ENCODE assay signal across 23 cellular contexts in the genomic region with DNA sequence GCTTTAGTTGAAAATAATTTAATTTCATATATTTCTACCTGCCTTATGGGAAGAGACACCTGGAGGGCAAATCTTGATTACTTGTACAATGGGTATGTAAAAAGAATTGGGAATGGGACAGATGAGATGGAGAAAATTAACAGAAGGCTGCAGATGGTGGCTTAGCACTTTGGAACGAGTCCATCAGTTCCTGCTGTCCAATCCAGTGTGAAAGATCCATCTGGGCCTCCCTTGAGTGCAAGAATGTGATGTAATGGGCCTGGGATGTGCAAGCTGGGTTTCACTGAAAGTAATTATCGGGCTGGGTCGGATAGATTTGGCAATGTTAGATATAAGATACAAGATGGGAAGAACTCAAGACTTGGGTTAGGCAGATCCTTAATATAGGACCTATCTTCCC. TPM values are rescaled to one million over a fixed set of nuclear protein-coding genes. Genes with fewer than 3 reads are reported as not detected.
DNase-seq lines count a peak whose midpoint lies in the region; ATAC-seq, FAIRE-seq and TF ChIP-seq lines count a peak whose summit lies in the region.
"Had no signal": no experiment of that assay in that cellular context is flagged by ENCODE, and none has a peak within 500 bp of the region (broad histone marks: within the 10 kb centered on the region; RNA-seq: fewer than 3 reads in every experiment).

No MANE protein-coding gene starts in this region.

- ATAC-seq in HG03196 (IDR thresholded peaks at IDR 0.05; ENCODE audit: unreplicated experiment), result no peak
- ATAC-seq: activated CD4-positive, CD25-positive, alpha-beta regulatory T cell treated with anti-CD3 and anti-CD28 coated beads, Interleukin-2, amount 50 U/mL, for 24 hours; activated CD8-positive, alpha-beta T cell treated with anti-CD3 and anti-CD28 coated beads for 36 hours; stimulated activated memory B cell treated with anti-CD40 and anti-IgM and Interleukin-4, amounts not matched to agents 10 μg/mL and 1 μg/mL and 100 μg/mL, for 72 hours had no signal

- no peak for FAIRE-seq in RCC 7860 (lab: Jason Lieb, UNC)

- H3K9ac ChIP-seq in fibroblast of lung (ENCODE audit: insufficient read depth, low read length), result no peak overlapping the region
- H3K9ac ChIP-seq: BLaER1 treated with 17β-estradiol and CSF1 and Interleukin-3, amounts not matched to agents 10 nM and 100 nM had no signal

- H2AFZ ChIP-seq in fibroblast of lung (ENCODE audit: low read length), result no peak overlapping the region
- H2AFZ ChIP-seq: hepatocyte had no signal

- DNase-seq in DMS 273 (lab: John Stamatoyannopoulos, UW; ENCODE audit: unreplicated experiment) (peak; percentile 94), NCI-H524 (lab: John Stamatoyannopoulos, UW) (peak; percentile 92 to 98), fibroblast of lung (ENCODE audit: low read depth in 2 of 2) (peak; percentile 33 to 74), midbrain (lab: John Stamatoyannopoulos, UW) (peak; percentile 46), T1000 (lab: John Stamatoyannopoulos, UW) (no peak), iPS-NIHi7 (ENCODE audit: extremely low spot score) (no peak), RCC 7860 (ENCODE audit: low spot score) (no peak)
- DNase-seq: activated CD8-positive, alpha-beta T cell treated with anti-CD3 and anti-CD28 coated beads for 36 hours; Calu3; effector memory CD4-positive, alpha-beta T cell; GDM1; islet precursor cell; mammary epithelial cell; MM.1S; NCI-H146; RPMI8226; thyroid gland had no signal

- no peaks in the 10 kb centered on the region for H3K4me1 ChIP-seq in fibroblast of lung (ENCODE audit: control insufficient read depth, extremely low read depth, insufficient read depth, low read length)
- H3K4me1 ChIP-seq: BLaER1 treated with 17β-estradiol and CSF1 and Interleukin-3, amounts not matched to agents 10 nM and 100 nM; thyroid gland had no signal

- H4K20me1 ChIP-seq in fibroblast of lung (ENCODE audit: control insufficient read depth, extremely low read depth, insufficient read depth, low read length), result no peaks in the 10 kb centered on the region
- H4K20me1 ChIP-seq: BLaER1 treated with 17β-estradiol and CSF1 and Interleukin-3, amounts not matched to agents 10 nM and 100 nM had no signal

- no peak overlapping the region for H3K27ac ChIP-seq in fibroblast of lung (ENCODE audit: insufficient read depth, low read length)
- H3K27ac ChIP-seq: BLaER1 treated with 17β-estradiol and CSF1 and Interleukin-3, amounts not matched to agents 10 nM and 100 nM; hepatocyte; thyroid gland had no signal

- H3K27me3 ChIP-seq in fibroblast of lung (ENCODE audit: control insufficient read depth, insufficient read depth, low read length), result no peaks in the 10 kb centered on the region
- H3K27me3 ChIP-seq: BLaER1 treated with 17β-estradiol and CSF1 and Interleukin-3, amounts not matched to agents 10 nM and 100 nM; hepatocyte; thyroid gland had no signal

- H3K36me3 ChIP-seq in fibroblast of lung (ENCODE audit: control insufficient read depth, insufficient read depth, low read length), result no peaks in the 10 kb centered on the region
- H3K36me3 ChIP-seq: BLaER1 treated with 17β-estradiol and CSF1 and Interleukin-3, amounts not matched to agents 10 nM and 100 nM; thyroid gland had no signal

- H3K4me3 ChIP-seq in fibroblast of lung (replicated peaks in 1 of 4; ENCODE audit: control extremely low read depth in 1 of 4, insufficient read depth in 1 of 4, low read depth in 3 of 4, low read length in 4 of 4), result no peak overlapping the region
- H3K4me3 ChIP-seq: BLaER1 treated with 17β-estradiol and CSF1 and Interleukin-3, amounts not matched to agents 10 nM and 100 nM; hepatocyte; thyroid gland had no signal

- H3K9me3 ChIP-seq in fibroblast of lung (ENCODE audit: control insufficient read depth, insufficient read depth, low read depth, low read length), result no peaks in the 10 kb centered on the region
- H3K9me3 ChIP-seq: BLaER1 treated with 17β-estradiol and CSF1 and Interleukin-3, amounts not matched to agents 10 nM and 100 nM; thyroid gland had no signal

- TF ChIP-seq CTCF in fibroblast of lung (conservative IDR thresholded peaks at IDR 0.05 in 1 of 2, IDR thresholded peaks at IDR 0.05 in 1 of 2; ENCODE audit: low read depth in 1 of 2, low read length in 2 of 2), result no peak

- H3K4me2 ChIP-seq in fibroblast of lung (ENCODE audit: extremely low read depth, insufficient read depth, low read length), result no peak overlapping the region
- H3K4me2 ChIP-seq: BLaER1 treated with 17β-estradiol and CSF1 and Interleukin-3, amounts not matched to agents 10 nM and 100 nM; hepatocyte had no signal

- no peaks in the 10 kb centered on the region for H3K79me2 ChIP-seq in fibroblast of lung (ENCODE audit: control insufficient read depth, insufficient read depth, low read length)

RNA-seq across cellular contexts. Expression of a gene that starts 42.0 kb away (rescaled TPM):
- under 0.01 and 0.51 TPM in 2 replicates for total RNA-seq in fibroblast of lung
- polyA plus RNA-seq in fibroblast of lung, result 0.05 and 0.09 TPM in 2 replicates
- polyA plus RNA-seq in fibroblast of lung (2012), result 0.01 and 0.05 TPM in 2 replicates
- not detected in 2 replicates for polyA minus RNA-seq in fibroblast of lung (ENCODE audit: low replicate concordance)
- total RNA-seq: osteoblast had no signal

Comparison
In these comparisons a context has a peak if more than half of its experiments do, and no peak if none do; other contexts are left out.
1. DNase-seq: peak in DMS 273 (single experiment), NCI-H524 (2 of 2), fibroblast of lung (2 of 2) and midbrain (single experiment); none in T1000 (single experiment), iPS-NIHi7 (single experiment) and RCC 7860 (single experiment).